In genomic region chr12:44285321-44285720, GRCh38 we compare ENCODE assay signal across 19 cellular contexts.
DNase-seq lines count a peak whose midpoint lies in the region; ATAC-seq and TF ChIP-seq lines count a peak whose summit lies in the region.
"Had no signal": no experiment of that assay in that cellular context is flagged by ENCODE, and none has a peak within 500 bp of the region (broad histone marks: within the 10 kb centered on the region; RNA-seq: fewer than 3 reads in every experiment).

No MANE protein-coding gene starts in this region.

- peak overlapping the region; percentile 37; the same call in 1 of the 2 replicates for H3K23ac ChIP-seq in IMR-90 (ENCODE audit: low read depth, low read length)

- in situ Hi-C loops in IMR-90 (cut with MboI; ENCODE audit: low sequenced_read_pairs) = no loop called here

- no peak overlapping the region for H2AK5ac ChIP-seq in IMR-90 (ENCODE audit: low read depth, low read length)

- H3K4ac ChIP-seq in IMR-90 (ENCODE audit: low read depth, low read length) = no peak overlapping the region

- no peak for ATAC-seq in IMR-90 (ENCODE audit: low read depth)
- ATAC-seq in sciatic nerve = no peak

- H2AK9ac ChIP-seq in IMR-90 (replicated peaks; ENCODE audit: low read depth, low read length, poor library complexity) = no peak overlapping the region

- no peak overlapping the region for H2BK15ac ChIP-seq in IMR-90 (ENCODE audit: low read depth, low read length)

- dilution Hi-C loops in IMR-90 (cut with HindIII; ENCODE audit: low sequenced_read_pairs, unreplicated experiment) = no loop called here

- TF ChIP-seq POLR2A in IMR-90 (IDR thresholded peaks at IDR 0.05; ENCODE audit: low read depth, low read length) = no peak

- TF ChIP-seq RAD21 in IMR-90 (IDR thresholded peaks at IDR 0.05; ENCODE audit: low read length) = no peak

- H3K79me1 ChIP-seq in IMR-90 (ENCODE audit: low read depth in 1 of 2, low read length in 2 of 2) = no peaks in the 10 kb centered on the region

- no peak overlapping the region for H3K14ac ChIP-seq in IMR-90 (replicated peaks; ENCODE audit: low read depth, low read length)

- H4K20me1 ChIP-seq in BLaER1 treated with 17β-estradiol and CSF1 and Interleukin-3, amounts not matched to agents 10 nM and 100 nM = no peaks in the 10 kb centered on the region
- no peaks in the 10 kb centered on the region for H4K20me1 ChIP-seq in IMR-90 (ENCODE audit: insufficient read depth, low read length)

- BruUV-seq in IMR-90 (replicated peaks; lab: Mats Ljungman, UMichigan) = no TSS peak

- no peak for DNase-seq in IMR-90
- DNase-seq in cerebellar cortex (ENCODE audit: low spot score) = peak; percentile 92
- DNase-seq in medulla oblongata (ENCODE audit: extremely low spot score) = peak; percentile 3
- no peak for DNase-seq in A172 (ENCODE audit: low spot score)
- DNase-seq in GDM1 (lab: John Stamatoyannopoulos, UW) = no peak
- no peak for DNase-seq in sciatic nerve (ENCODE audit: low spot score)
- no peak for DNase-seq in activated CD4-positive, alpha-beta T cell treated with anti-CD3 and anti-CD28 coated beads, Interleukin-2, amount 50 U/mL, for 1 hour
- DNase-seq: COR-L47, DMS79, H7, KG1, NCI-H1092, NCI-H187, NCI-H2171, NCI-H510A treated with DMSO at 0.1 percent for 48 hours, SIG-M5, SW 1271 had no signal

- H3K4me2 ChIP-seq in BLaER1 treated with 17β-estradiol and CSF1 and Interleukin-3, amounts not matched to agents 10 nM and 100 nM = peak overlapping the region; percentile 2 to 76 (median 57); a peak in 21 of 22 replicates
- no peak overlapping the region for H3K4me2 ChIP-seq in IMR-90 (ENCODE audit: low read depth, low read length)

- no peak overlapping the region for H2BK120ac ChIP-seq in IMR-90 (ENCODE audit: low read depth, low read length)

- no peak overlapping the region for H4K5ac ChIP-seq in IMR-90 (ENCODE audit: low read depth, low read length)

- no peak overlapping the region for H2BK20ac ChIP-seq in IMR-90 (ENCODE audit: low read depth, low read length)

- no peak overlapping the region; a peak in 1 of 22 replicates for H3K27ac ChIP-seq in BLaER1 treated with 17β-estradiol and CSF1 and Interleukin-3, amounts not matched to agents 10 nM and 100 nM
- H3K27ac ChIP-seq in IMR-90 (ENCODE audit: insufficient read depth, low read length) = no peak overlapping the region
- H3K27ac ChIP-seq: C4-2B had no signal

- intact Hi-C loops in IMR-90 (cut with micrococcal nuclease) (no loop called here), sciatic nerve (cut with DNase I) (no loop called here)

- peaks cover 0 to 2% (median 0%) of the 10 kb centered on the region in 11 experiments; a peak in 1 of 22 replicates for H3K36me3 ChIP-seq in BLaER1 treated with 17β-estradiol and CSF1 and Interleukin-3, amounts not matched to agents 10 nM and 100 nM
- H3K36me3 ChIP-seq in IMR-90 (ENCODE audit: control insufficient read depth, insufficient read depth, low read length) = no peaks in the 10 kb centered on the region

- 0% methylated on average over 1 of the region's 3 CpGs; no CpG with 5 or more reads in 1 of the 2 experiments for WGBS in IMR-90 (ENCODE audit: extremely low coverage in 2 of 2, insufficient read length in 1 of 2), 2 experiments

- peaks cover 0 to 24% (median 0%) of the 10 kb centered on the region in 11 experiments; a peak in 4 of 22 replicates for H3K27me3 ChIP-seq in BLaER1 treated with 17β-estradiol and CSF1 and Interleukin-3, amounts not matched to agents 10 nM and 100 nM
- no peaks in the 10 kb centered on the region for H3K27me3 ChIP-seq in IMR-90 (ENCODE audit: control insufficient read depth, insufficient read depth, low read length)

- POLR2A ChIA-PET in IMR-90 (lab: Charles Lee; ENCODE audit: unreplicated experiment) = no interaction called here

- H3K4me3 ChIP-seq in BLaER1 treated with 17β-estradiol and CSF1 and Interleukin-3, amounts not matched to agents 10 nM and 100 nM = no peak overlapping the region
- H3K4me3 ChIP-seq in IMR-90 (ENCODE audit: insufficient read depth, low read depth, low read length) = no peak overlapping the region

- no peak overlapping the region for H3K9ac ChIP-seq in BLaER1 treated with 17β-estradiol and CSF1 and Interleukin-3, amounts not matched to agents 10 nM and 100 nM
- H3K9ac ChIP-seq in IMR-90 (ENCODE audit: low read depth, low read length) = no peak overlapping the region

- H2BK5ac ChIP-seq in IMR-90 (ENCODE audit: low read depth, low read length, poor library complexity, severe bottlenecking) = no peak overlapping the region

- no peak for TF ChIP-seq CTCF in IMR-90 (conservative IDR thresholded peaks at IDR 0.05; ENCODE audit: low read depth, low read length)

- H3K4me1 ChIP-seq in BLaER1 treated with 17β-estradiol and CSF1 and Interleukin-3, amounts not matched to agents 10 nM and 100 nM = peaks cover 7 to 21% (median 18%) of the 10 kb centered on the region in 10 experiments; a peak in 19 of 20 replicates
- no peaks in the 10 kb centered on the region for H3K4me1 ChIP-seq in IMR-90 (ENCODE audit: control insufficient read depth, insufficient read depth, low read length)

- CTCF ChIA-PET in IMR-90 (lab: Yijun Ruan, JAX) = interaction anchor here (0.6 kb wide), 1 partner anchor 200 kb away, joined by 3 read pairs; no protein-coding TSS in a partner anchor

- H3K56ac ChIP-seq in IMR-90 (ENCODE audit: extremely low read depth, insufficient read depth, low read length) = 0 out of 2 replicates have a peak overlapping the region, but pooled peaks have one; percentile 3

- no peak overlapping the region for H4K8ac ChIP-seq in IMR-90 (ENCODE audit: low read depth in 2 of 2, low read length in 2 of 2)

- peaks cover 0 to 25% (median 6%) of the 10 kb centered on the region in 11 experiments; a peak in 16 of 22 replicates for H3K9me3 ChIP-seq in BLaER1 treated with 17β-estradiol and CSF1 and Interleukin-3, amounts not matched to agents 10 nM and 100 nM (replicated peaks in 1 of 11)
- H3K9me3 ChIP-seq in IMR-90 (ENCODE audit: control insufficient read depth, insufficient read depth, low read length) = no peaks in the 10 kb centered on the region

- H4K91ac ChIP-seq in IMR-90 (ENCODE audit: insufficient read depth, low read depth, low read length) = no peak overlapping the region

- H3K9me1 ChIP-seq in IMR-90 (ENCODE audit: insufficient read depth, low read length) = no peaks in the 10 kb centered on the region

- H2AFZ ChIP-seq in IMR-90 (replicated peaks; ENCODE audit: low read length, poor library complexity) = no peak overlapping the region

- no peak overlapping the region for H3K18ac ChIP-seq in IMR-90 (ENCODE audit: low read depth, low read length)

TF ChIP-seq in IMR-90, 13 proteins besides CTCF, POLR2A, EP300 and RAD21:
- no peak for TF ChIP-seq RFX5 (IDR thresholded peaks at IDR 0.05; ENCODE audit: low read depth, low read length)
- TF ChIP-seq RCOR1 (IDR thresholded peaks at IDR 0.05; ENCODE audit: insufficient replicate concordance, low read length) = no peak
- TF ChIP-seq FOS (IDR thresholded peaks at IDR 0.05; ENCODE audit: low read depth, low read length) = no peak
- TF ChIP-seq MAFK (IDR thresholded peaks at IDR 0.05; ENCODE audit: low read depth, low read length) = no peak
- TF ChIP-seq MAZ (IDR thresholded peaks at IDR 0.05; ENCODE audit: borderline replicate concordance, low read depth, low read length) = no peak
- TF ChIP-seq BHLHE40 (IDR thresholded peaks at IDR 0.05; ENCODE audit: low read depth, low read length) = no peak
- TF ChIP-seq ELK1 (IDR thresholded peaks at IDR 0.05; ENCODE audit: borderline replicate concordance, low read depth, low read length) = no peak
- TF ChIP-seq USF2 (IDR thresholded peaks at IDR 0.05; ENCODE audit: low read depth, low read length) = no peak
- TF ChIP-seq CEBPB (IDR thresholded peaks at IDR 0.05; ENCODE audit: low read depth, low read length) = no peak
- no peak for TF ChIP-seq NFE2L2 (IDR thresholded peaks at IDR 0.05; ENCODE audit: low read depth, low read length)
- no peak for TF ChIP-seq SMC3 (IDR thresholded peaks at IDR 0.05; ENCODE audit: low read depth, low read length)
- no peak for TF ChIP-seq MXI1 (IDR thresholded peaks at IDR 0.05; ENCODE audit: borderline replicate concordance, low read depth, low read length)
- no peak for TF ChIP-seq CHD1 (IDR thresholded peaks at IDR 0.05; ENCODE audit: low read depth, low read length)
TF ChIP-seq in IMR-90: peak in this region for 0.

Comparison
In these comparisons a context has a peak if more than half of its experiments do, and no peak if none do; other contexts are left out.
1. DNase-seq: peak in cerebellar cortex (single experiment) and medulla oblongata (single experiment); none in IMR-90 (single experiment), A172 (single experiment), GDM1 (single experiment), sciatic nerve (single experiment) and activated CD4-positive, alpha-beta T cell treated with anti-CD3 and anti-CD28 coated beads, Interleukin-2, amount 50 U/mL, for 1 hour (single experiment).